13 cellular contexts compared by ENCODE assay signal in the genomic region with DNA sequence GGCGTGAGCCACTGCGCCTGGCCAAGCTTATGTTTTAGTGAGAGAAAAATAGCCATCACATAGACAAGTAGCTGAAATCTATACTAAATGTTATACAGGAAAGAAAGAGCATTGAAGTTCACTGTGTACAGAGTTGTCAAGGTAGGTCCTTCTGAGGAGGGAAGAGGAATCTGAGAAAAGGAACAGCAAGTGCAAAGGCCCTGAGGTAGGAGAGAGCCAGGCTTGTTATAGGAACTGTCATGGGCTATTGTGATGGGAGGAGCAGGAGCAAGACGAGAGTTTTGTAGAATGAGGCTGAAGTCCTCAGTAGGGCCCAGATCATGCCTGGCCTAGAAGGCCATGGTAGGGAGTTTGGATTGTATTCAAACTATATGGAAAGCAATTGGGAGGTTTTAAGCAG. TPM values are rescaled to one million over a fixed set of nuclear protein-coding genes. Genes with fewer than 3 reads are reported as not detected.
DNase-seq lines count a peak whose midpoint lies in the region; ATAC-seq lines count a peak whose summit lies in the region.
"Had no signal": no experiment of that assay in that cellular context is flagged by ENCODE, and none has a peak within 500 bp of the region (broad histone marks: within the 10 kb centered on the region; RNA-seq: fewer than 3 reads in every experiment).

No MANE protein-coding gene starts in this region.

- peak overlapping the region in 3 of 7 donors; percentile 3 to 62 (median 24) for H3K4me3 Mint-ChIP-seq in CD8-positive, alpha-beta memory T cell
- H3K4me3 Mint-ChIP-seq in activated naive CD8-positive, alpha-beta T cell treated with anti-CD3 and anti-CD28 coated beads for 36 hours: no peak overlapping the region
- peak overlapping the region in 2 of 8 donors; percentile 6 to 57 for H3K4me3 Mint-ChIP-seq in naive B cell

- POLR2A ChIA-PET in CD8-positive, alpha-beta memory T cell (lab: Charles Lee): no interaction called here

- CTCF ChIA-PET in CD8-positive, alpha-beta memory T cell (lab: Charles Lee): interaction anchor here (0.7 to 6.5 kb wide), 6 partner anchors 10 to 70 kb away, joined by 3 to 79 read pairs (median 5); a partner anchor contains a TSS

- H3K27ac Mint-ChIP-seq in CD8-positive, alpha-beta memory T cell: peak overlapping the region; percentile 98 to 100 (median 100)
- H3K27ac Mint-ChIP-seq in activated naive CD8-positive, alpha-beta T cell treated with anti-CD3 and anti-CD28 coated beads for 36 hours: peak overlapping the region; percentile 57
- H3K27ac Mint-ChIP-seq in naive B cell: peak overlapping the region in 5 of 6 donors; percentile 16 to 99 (median 75)

- no peak for DNase-seq in CD8-positive, alpha-beta memory T cell
- no peak for DNase-seq in activated naive CD8-positive, alpha-beta T cell treated with anti-CD3 and anti-CD28 coated beads for 36 hours
- no peak for DNase-seq in naive B cell
- no peak for DNase-seq in GM19240 (ENCODE audit: insufficient read length, low spot score)
- no peak for DNase-seq in ACHN
- DNase-seq in sciatic nerve (ENCODE audit: low spot score): no peak
- DNase-seq: DMS79, hippocampal formation, NCI-H526 had no signal

- H3K36me3 ChIP-seq in BLaER1 treated with 17β-estradiol and CSF1 and Interleukin-3, amounts not matched to agents 10 nM and 100 nM: peaks cover 44 to 67% (median 56%) of the 10 kb centered on the region in 11 experiments
- peaks cover 6% of the 10 kb centered on the region for H3K36me3 ChIP-seq in CD8-positive, alpha-beta memory T cell (ENCODE audit: insufficient read depth, low read length)

- peak overlapping the region in 5 of 11 experiments; percentile 2 to 73 (median 12); a peak in 6 of 22 replicates for H3K9ac ChIP-seq in BLaER1 treated with 17β-estradiol and CSF1 and Interleukin-3, amounts not matched to agents 10 nM and 100 nM

- peak overlapping the region in 3 of 11 experiments; percentile 27 to 44 (median 43); a peak in 5 of 22 replicates for H3K27ac ChIP-seq in BLaER1 treated with 17β-estradiol and CSF1 and Interleukin-3, amounts not matched to agents 10 nM and 100 nM
- no peak overlapping the region for H3K27ac ChIP-seq in CD8-positive, alpha-beta memory T cell (ENCODE audit: low read depth, low read length)
- H3K27ac ChIP-seq: cardiac muscle cell, SJSA1 had no signal

- H3K4me1 Mint-ChIP-seq in CD8-positive, alpha-beta memory T cell: peaks cover 79 to 82% (median 81%) of the 10 kb centered on the region in 3 donors
- peaks cover 74% of the 10 kb centered on the region for H3K4me1 Mint-ChIP-seq in activated naive CD8-positive, alpha-beta T cell treated with anti-CD3 and anti-CD28 coated beads for 36 hours
- H3K4me1 Mint-ChIP-seq in naive B cell: peaks cover 55 to 66% (median 56%) of the 10 kb centered on the region in 3 donors

- peaks cover 32 to 69% (median 58%) of the 10 kb centered on the region in 11 experiments; a peak in 19 of 22 replicates for H4K20me1 ChIP-seq in BLaER1 treated with 17β-estradiol and CSF1 and Interleukin-3, amounts not matched to agents 10 nM and 100 nM

- H3K4me3 ChIP-seq in BLaER1 treated with 17β-estradiol and CSF1 and Interleukin-3, amounts not matched to agents 10 nM and 100 nM: no peak overlapping the region
- no peak overlapping the region for H3K4me3 ChIP-seq in CD8-positive, alpha-beta memory T cell (ENCODE audit: low read length)
- H3K4me3 ChIP-seq: cardiac muscle cell, SJSA1 had no signal

- H3K27me3 ChIP-seq in BLaER1 treated with 17β-estradiol and CSF1 and Interleukin-3, amounts not matched to agents 10 nM and 100 nM: no peaks in the 10 kb centered on the region
- no peaks in the 10 kb centered on the region for H3K27me3 ChIP-seq in CD8-positive, alpha-beta memory T cell (ENCODE audit: insufficient read depth, low read length, poor library complexity, severe bottlenecking)
- H3K27me3 ChIP-seq: cardiac muscle cell, SJSA1 had no signal

- H3K9me3 Mint-ChIP-seq in CD8-positive, alpha-beta memory T cell: no peaks in the 10 kb centered on the region
- no peaks in the 10 kb centered on the region for H3K9me3 Mint-ChIP-seq in activated naive CD8-positive, alpha-beta T cell treated with anti-CD3 and anti-CD28 coated beads for 36 hours
- no peaks in the 10 kb centered on the region for H3K9me3 Mint-ChIP-seq in naive B cell

- intact Hi-C loops in sciatic nerve (cut with DNase I): no loop called here

- in situ Hi-C loops in ACHN (cut with HindIII; ENCODE audit: low pct_ligation_motif_present, low pct_unique_long_range_greater_than_20kb, low sequenced_read_pairs): loop anchor here (10.0 kb wide), 1 partner anchor 54 kb away; no protein-coding TSS in a partner anchor

- ATAC-seq in naive B cell (ENCODE audit: low read depth in 2 of 2) (no peak), GM18498 (IDR thresholded peaks at IDR 0.05; ENCODE audit: unreplicated experiment) (no peak), sciatic nerve (no peak)

- peaks cover 0 to 2% of the 10 kb centered on the region in 2 donors for H3K27me3 Mint-ChIP-seq in CD8-positive, alpha-beta memory T cell
- H3K27me3 Mint-ChIP-seq in activated naive CD8-positive, alpha-beta T cell treated with anti-CD3 and anti-CD28 coated beads for 36 hours: no peaks in the 10 kb centered on the region
- no peaks in the 10 kb centered on the region for H3K27me3 Mint-ChIP-seq in naive B cell

- H3K36me3 Mint-ChIP-seq in CD8-positive, alpha-beta memory T cell: peaks cover 0 to 74% (median 6%) of the 10 kb centered on the region in 3 donors
- H3K36me3 Mint-ChIP-seq in activated naive CD8-positive, alpha-beta T cell treated with anti-CD3 and anti-CD28 coated beads for 36 hours: peaks cover 56% of the 10 kb centered on the region
- H3K36me3 Mint-ChIP-seq in naive B cell: no peaks in the 10 kb centered on the region

- H3K9me3 ChIP-seq in BLaER1 treated with 17β-estradiol and CSF1 and Interleukin-3, amounts not matched to agents 10 nM and 100 nM (replicated peaks in 1 of 11): no peaks in the 10 kb centered on the region
- H3K9me3 ChIP-seq in CD8-positive, alpha-beta memory T cell (ENCODE audit: low read length): no peaks in the 10 kb centered on the region
- H3K9me3 ChIP-seq: SJSA1 had no signal

- peaks cover 62 to 71% (median 67%) of the 10 kb centered on the region in 10 experiments for H3K4me1 ChIP-seq in BLaER1 treated with 17β-estradiol and CSF1 and Interleukin-3, amounts not matched to agents 10 nM and 100 nM
- peaks cover 68% of the 10 kb centered on the region for H3K4me1 ChIP-seq in CD8-positive, alpha-beta memory T cell (ENCODE audit: insufficient read depth, low read length)

- H3K4me2 ChIP-seq in BLaER1 treated with 17β-estradiol and CSF1 and Interleukin-3, amounts not matched to agents 10 nM and 100 nM: peak overlapping the region in 8 of 11 experiments; percentile 9 to 87 (median 38); a peak in 10 of 22 replicates

RNA-seq across cellular contexts. Expression of a gene that starts 4.6 kb away (rescaled TPM):
- 10 to 100 TPM; 61.5 to 66.0 TPM for total RNA-seq in CD8-positive, alpha-beta memory T cell
- 21.7 TPM for polyA plus RNA-seq in CD8-positive, alpha-beta memory T cell
- 10 to 100 TPM; 48.5 to 48.8 TPM for total RNA-seq in activated naive CD8-positive, alpha-beta T cell treated with anti-CD3 and anti-CD28 coated beads for 36 hours
- 1 to 10 TPM; 2.2 to 7.9 (median 2.4) TPM for polyA plus RNA-seq in naive B cell (ENCODE audit: low read depth in 6 of 6)
- 21.2 TPM for total RNA-seq in sciatic nerve

RNA-seq across cellular contexts. Expression of a gene that starts 31.9 kb away (rescaled TPM):
- total RNA-seq in CD8-positive, alpha-beta memory T cell: under 1 TPM in 1 of 2 experiments, not detected in 1; 0.37 TPM
- polyA plus RNA-seq in CD8-positive, alpha-beta memory T cell: not detected
- under 1 TPM in 1 of 2 experiments, not detected in 1; 0.43 TPM for total RNA-seq in activated naive CD8-positive, alpha-beta T cell treated with anti-CD3 and anti-CD28 coated beads for 36 hours
- polyA plus RNA-seq in naive B cell (ENCODE audit: low read depth in 6 of 6): not detected
- 0.53 TPM for total RNA-seq in sciatic nerve

RNA-seq across cellular contexts. Expression of a gene that starts 43.3 kb away (rescaled TPM):
- 10 to 100 TPM; 23.6 to 24.9 TPM for total RNA-seq in CD8-positive, alpha-beta memory T cell
- 19.1 TPM for polyA plus RNA-seq in CD8-positive, alpha-beta memory T cell
- total RNA-seq in activated naive CD8-positive, alpha-beta T cell treated with anti-CD3 and anti-CD28 coated beads for 36 hours: 10 to 100 TPM; 20.8 to 20.9 TPM
- polyA plus RNA-seq in naive B cell (ENCODE audit: low read depth in 6 of 6): 10 to 100 TPM in 4 of 6 donors, 1 to 10 TPM in 2; 7.8 to 14.2 (median 10.8) TPM
- 10.6 TPM for total RNA-seq in sciatic nerve

RNA-seq across cellular contexts. Expression of a gene that starts 59.0 kb away (rescaled TPM):
- 10 to 100 TPM; 60.2 to 69.9 TPM for total RNA-seq in CD8-positive, alpha-beta memory T cell
- 18.8 TPM for polyA plus RNA-seq in CD8-positive, alpha-beta memory T cell
- 10 to 100 TPM; 64.1 to 65.0 TPM for total RNA-seq in activated naive CD8-positive, alpha-beta T cell treated with anti-CD3 and anti-CD28 coated beads for 36 hours
- 10 to 100 TPM in 3 of 6 donors, 1 to 10 TPM in 3; 3.4 to 15.1 (median 10.1) TPM for polyA plus RNA-seq in naive B cell (ENCODE audit: low read depth in 6 of 6)
- 22.7 TPM for total RNA-seq in sciatic nerve
